In genomic region chr4:4433941-4434340, GRCh38 we compare ENCODE assay signal across 18 cellular contexts. TPM values are rescaled to one million over a fixed set of nuclear protein-coding genes. Genes with fewer than 3 reads are reported as not detected.
DNase-seq lines count a peak whose midpoint lies in the region; ATAC-seq and TF ChIP-seq lines count a peak whose summit lies in the region.
"Had no signal": no experiment of that assay in that cellular context is flagged by ENCODE, and none has a peak within 500 bp of the region (broad histone marks: within the 10 kb centered on the region; RNA-seq: fewer than 3 reads in every experiment).

No MANE protein-coding gene starts in this region.

- TF ChIP-seq RAD21 in SK-N-SH (IDR thresholded peaks at IDR 0.05; ENCODE audit: low read length), result no peak

- no peak overlapping the region for H2AFZ ChIP-seq in SK-N-SH (ENCODE audit: low read depth)

- H3K4me3 ChIP-seq in SK-N-SH (ENCODE audit: low read depth in 2 of 2, low read length in 1 of 2) (no peak overlapping the region), coronary artery (no peak overlapping the region), A673 (ENCODE audit: low read depth, low read length, poor library complexity, severe bottlenecking) (no peak overlapping the region)
- H3K4me3 ChIP-seq: A549, BLaER1 had no signal

- H3K9me2 ChIP-seq in SK-N-SH, result no peaks in the 10 kb centered on the region

- BruUV-seq in A673 (replicated peaks; lab: Mats Ljungman, UMichigan), result no TSS peak

- H3K9ac ChIP-seq in SK-N-SH, result no peak overlapping the region
- H3K9ac ChIP-seq: BLaER1 had no signal

- H4K20me1 ChIP-seq in SK-N-SH (ENCODE audit: insufficient read depth), result no peaks in the 10 kb centered on the region
- H4K20me1 ChIP-seq: BLaER1 had no signal

- POLR2A ChIA-PET in SK-N-SH (lab: Yijun Ruan, JAX) (interaction anchor here (1.1 kb wide), 1 partner anchor 42 kb away, joined by 3 read pairs; no protein-coding TSS in a partner anchor), A673 (lab: Charles Lee; ENCODE audit: low non-redundant PET) (no interaction called here)

- H3K79me2 ChIP-seq in SK-N-SH (ENCODE audit: insufficient read depth), result no peaks in the 10 kb centered on the region

- H3K4me1 ChIP-seq in SK-N-SH (ENCODE audit: control insufficient read depth in 1 of 2, insufficient read depth in 2 of 2, low read depth in 1 of 2, low read length in 1 of 2) (peaks cover 0 to 3% of the 10 kb centered on the region in 2 experiments; a peak in 1 of 4 replicates), A673 (ENCODE audit: insufficient read depth, low read length, poor library complexity, severe bottlenecking) (no peaks in the 10 kb centered on the region)
- H3K4me1 ChIP-seq: A549 had no signal

- no peaks in the 10 kb centered on the region for H3K9me3 ChIP-seq in SK-N-SH
- no peaks in the 10 kb centered on the region for H3K9me3 ChIP-seq in A673 (ENCODE audit: low read depth, low read length, poor library complexity, severe bottlenecking)
- H3K9me3 ChIP-seq: A549, BLaER1 had no signal

- H3K4me2 ChIP-seq in SK-N-SH, result no peak overlapping the region
- H3K4me2 ChIP-seq: A549, BLaER1 had no signal

- TF ChIP-seq EP300 in SK-N-SH (IDR thresholded peaks at IDR 0.05; ENCODE audit: borderline replicate concordance in 1 of 2, low read depth in 1 of 2, low read length in 1 of 2), result no peak

- 91% methylated on average over 4 of the region's 4 CpGs for whole genome bisulfite sequencing in SK-N-SH (ENCODE audit: low lambda C conversion rate)

- no peaks in the 10 kb centered on the region for H3K27me3 ChIP-seq in SK-N-SH (ENCODE audit: insufficient read depth)
- no peaks in the 10 kb centered on the region for H3K27me3 ChIP-seq in A673 (replicated peaks; ENCODE audit: insufficient read depth, low read depth, low read length, poor library complexity)
- H3K27me3 ChIP-seq: BLaER1 had no signal

- ATAC-seq in SK-N-SH treated with all-trans-retinoic acid at 6 μM for 48 hours, result no peak
- ATAC-seq in left cardiac atrium, result peak; percentile 87 to 94
- ATAC-seq: A549, HCT116 had no signal

- H3K36me3 ChIP-seq in SK-N-SH (replicated peaks in 1 of 2; ENCODE audit: control insufficient read depth in 1 of 2, insufficient read depth in 2 of 2, low read length in 1 of 2) (peaks cover 16 to 24% of the 10 kb centered on the region in 2 experiments), A673 (ENCODE audit: insufficient read depth, low read length, poor library complexity, severe bottlenecking) (no peaks in the 10 kb centered on the region)

- DNase-seq in SK-N-SH (no peak), left cardiac atrium (no peak), cardiac septum (ENCODE audit: low spot score) (no peak), posterior vena cava (ENCODE audit: low spot score) (peak; percentile 8), coronary artery (ENCODE audit: low spot score) (no peak), A673 (ENCODE audit: low spot score) (no peak)
- DNase-seq: CD4-positive, alpha-beta memory T cell; DMS79 treated with DMSO at 0.1 percent for 48 hours; GF-D8; GOT3; H7; HFFc6 had no signal

- no peak overlapping the region for H3K27ac ChIP-seq in SK-N-SH (ENCODE audit: low read depth in 2 of 2, low read length in 1 of 2)
- no peak overlapping the region for H3K27ac ChIP-seq in coronary artery
- no peak overlapping the region for H3K27ac ChIP-seq in A673 (ENCODE audit: low read depth, low read length, poor library complexity, severe bottlenecking)
- H3K27ac ChIP-seq: 22Rv1, A549, BLaER1, HL-60 had no signal

- intact Hi-C loops in left cardiac atrium (cut with DNase I), result loop anchor here in 1 of 2 donors (5.0 kb wide), 1 partner anchor 177 kb away; no protein-coding TSS in a partner anchor
- intact Hi-C loops in cardiac septum (cut with DNase I), result no loop called here
- intact Hi-C loops in posterior vena cava (cut with DNase I), result no loop called here
- intact Hi-C loops in A673 (cut with micrococcal nuclease; ENCODE audit: unreplicated experiment), result loop anchor here (5.0 to 10.0 kb wide), 2 partner anchors 47 to 179 kb away; partner anchors contain the start of gene NSG1

- TF ChIP-seq CTCF in SK-N-SH (IDR thresholded peaks at IDR 0.05), result no peak
- TF ChIP-seq CTCF in coronary artery (IDR thresholded peaks at IDR 0.05), result no peak
- TF ChIP-seq CTCF in A673 (conservative IDR thresholded peaks at IDR 0.05; ENCODE audit: low read depth, low read length), result no peak

- CTCF ChIA-PET in SK-N-SH (lab: Yijun Ruan, JAX) (interaction anchor here (0.9 to 1.4 kb wide), 2 partner anchors 29 to 49 kb away, joined by 3 read pairs; no protein-coding TSS in a partner anchor), A673 (lab: Charles Lee) (no interaction called here)

- peaks cover 4% of the 10 kb centered on the region for H3F3A ChIP-seq in SK-N-SH (replicated peaks; ENCODE audit: insufficient read depth)

TF ChIP-seq in SK-N-SH, 30 proteins besides CTCF, POLR2A, EP300 and RAD21:
- TF ChIP-seq GATA2 (CRISPR knock-in tag; IDR thresholded peaks at IDR 0.05) (peak; percentile 21; the same call in 1 of the 2 replicates), RCOR1 (IDR thresholded peaks at IDR 0.05; ENCODE audit: low read length) (no peak)

TF ChIP-seq in SK-N-SH treated with all-trans-retinoic acid at 6 μM for 48 hours, 23 proteins besides CTCF, POLR2A, EP300 and RAD21 (continues in another document):
- TF ChIP-seq ZFP30 (CRISPR knock-in tag; IDR thresholded peaks at IDR 0.05), result no peak
- no peak for TF ChIP-seq ZFP3 (CRISPR knock-in tag; IDR thresholded peaks at IDR 0.05)
- no peak for TF ChIP-seq ARNTL (CRISPR knock-in tag; IDR thresholded peaks at IDR 0.05; ENCODE audit: borderline replicate concordance, low read depth)
- TF ChIP-seq CREB5 (CRISPR knock-in tag; IDR thresholded peaks at IDR 0.05; ENCODE audit: low read depth), result no peak
- TF ChIP-seq RARB (CRISPR knock-in tag; IDR thresholded peaks at IDR 0.05), result no peak
- no peak for TF ChIP-seq ISL1 (CRISPR knock-in tag; IDR thresholded peaks at IDR 0.05)
- no peak for TF ChIP-seq TCF4 (CRISPR knock-in tag; IDR thresholded peaks at IDR 0.05; ENCODE audit: borderline replicate concordance)
- no peak for TF ChIP-seq TOX (CRISPR knock-in tag; IDR thresholded peaks at IDR 0.05; ENCODE audit: borderline replicate concordance)
- no peak for TF ChIP-seq CSRNP3 (CRISPR knock-in tag; IDR thresholded peaks at IDR 0.05)
- TF ChIP-seq GLIS3 (CRISPR knock-in tag; IDR thresholded peaks at IDR 0.05), result no peak
- TF ChIP-seq POU6F1 (CRISPR knock-in tag; IDR thresholded peaks at IDR 0.05; ENCODE audit: borderline replicate concordance, low read depth), result no peak

RNA-seq across cellular contexts. Expression of gene NSG1, which starts 47.0 kb away (rescaled TPM):
- polyA plus RNA-seq in SK-N-SH (2012; rRNA removed), result 10.4 and 11.4 TPM in 2 replicates
- 9.9 and 12.2 TPM in 2 replicates for polyA plus RNA-seq in SK-N-SH (2012; cell fraction: cytosol; rRNA removed)
- polyA plus RNA-seq in SK-N-SH (2012; cell fraction: nucleus; rRNA removed), result 6.8 and 10.9 TPM in 2 replicates
- total RNA-seq in left cardiac atrium (10 to 100 TPM; 10.1 to 16.8 TPM), cardiac septum (2.6 TPM), posterior vena cava (under 1 TPM; 0.42 to 0.57 TPM), A673 (2021) (1.3 and 2.7 TPM in 2 replicates)
